8 cellular contexts compared by ENCODE assay signal in genomic region chr11:13800901-13801300, GRCh38.
"Had no signal": no experiment of that assay in that cellular context is flagged by ENCODE, and none has a peak within 500 bp of the region (broad histone marks: within the 10 kb centered on the region; RNA-seq: fewer than 3 reads in every experiment).

No MANE protein-coding gene starts in this region.

- DNase-seq: H9, HCEC 1CT, KG1 had no signal

- H2AFZ ChIP-seq: GM23338 had no signal

- H3K4me3 ChIP-seq: GM23338 had no signal

- FAIRE-seq: H1, H54, HTR-8/SVneo had no signal

- H3K4me1 Mint-ChIP-seq: GM23338, H9, IgD-negative memory B cell had no signal

- H3K27ac Mint-ChIP-seq: GM23338, H9, IgD-negative memory B cell had no signal

- H3K4me3 Mint-ChIP-seq: GM23338, H9, IgD-negative memory B cell had no signal

- ATAC-seq: GM23338 had no signal

- H3K36me3 Mint-ChIP-seq: IgD-negative memory B cell had no signal

- H3K4me2 ChIP-seq: GM23338 had no signal
